Comparison of ENCODE assay signal across 18 cellular contexts in genomic region chr2:109302319-109302718, GRCh38.
DNase-seq lines count a peak whose midpoint lies in the region; ATAC-seq and TF ChIP-seq lines count a peak whose summit lies in the region.
"Had no signal": no experiment of that assay in that cellular context is flagged by ENCODE, and none has a peak within 500 bp of the region (broad histone marks: within the 10 kb centered on the region; RNA-seq: fewer than 3 reads in every experiment).

No MANE protein-coding gene starts in this region.

- H3K4me1 ChIP-seq in right cardiac atrium (ENCODE audit: control insufficient read depth, insufficient read depth, low read length) (no peaks in the 10 kb centered on the region), upper lobe of right lung (peaks cover 15% of the 10 kb centered on the region)

- H3K9me3 ChIP-seq in right cardiac atrium (ENCODE audit: control insufficient read depth, low read length) (no peaks in the 10 kb centered on the region), upper lobe of right lung (no peaks in the 10 kb centered on the region)

- 95% methylated on average over 6 of the region's 6 CpGs for WGBS in right cardiac atrium

- H3K27ac ChIP-seq in right cardiac atrium (ENCODE audit: low read length) (no peak overlapping the region), upper lobe of right lung (no peak overlapping the region)
- H3K27ac ChIP-seq: 22Rv1 had no signal

- H3K27me3 ChIP-seq in right cardiac atrium (ENCODE audit: control insufficient read depth, insufficient read depth): no peaks in the 10 kb centered on the region
- H3K27me3 ChIP-seq in upper lobe of right lung: no peaks in the 10 kb centered on the region
- H3K27me3 ChIP-seq in H7 (ENCODE audit: control insufficient read depth, insufficient read depth, low read length): no peaks in the 10 kb centered on the region

- intact Hi-C loops in left ventricle myocardium superior (cut with micrococcal nuclease): no loop called here
- intact Hi-C loops in right cardiac atrium (cut with DNase I): no loop called here
- intact Hi-C loops in upper lobe of right lung (cut with DNase I): no loop called here

- H3K4me3 Mint-ChIP-seq in osteocyte (ENCODE audit: unreplicated experiment): no peak overlapping the region
- no peak overlapping the region for H3K4me3 Mint-ChIP-seq in stimulated activated naive B cell treated with anti-CD40 and anti-IgM and Interleukin-4, amounts not matched to agents 10 μg/mL and 1 μg/mL and 100 μg/mL, for 72 hours
- H3K4me3 Mint-ChIP-seq in glutamatergic neuron (ENCODE audit: unreplicated experiment): no peak overlapping the region
- H3K4me3 Mint-ChIP-seq: B cell; CD4-positive, alpha-beta memory T cell; GM23338 had no signal

- H3K36me3 Mint-ChIP-seq in osteocyte (ENCODE audit: unreplicated experiment): no peaks in the 10 kb centered on the region
- H3K36me3 Mint-ChIP-seq in stimulated activated naive B cell treated with anti-CD40 and anti-IgM and Interleukin-4, amounts not matched to agents 10 μg/mL and 1 μg/mL and 100 μg/mL, for 72 hours: no peaks in the 10 kb centered on the region
- no peaks in the 10 kb centered on the region for H3K36me3 Mint-ChIP-seq in glutamatergic neuron (ENCODE audit: unreplicated experiment)
- H3K36me3 Mint-ChIP-seq: CD4-positive, alpha-beta memory T cell had no signal

- DNase-seq in left ventricle myocardium superior (no peak), right cardiac atrium (no peak), osteocyte (ENCODE audit: extremely low spot score, unreplicated experiment) (no peak), upper lobe of right lung (peak; percentile 48), glutamatergic neuron (no peak), H7 (no peak)
- no peak for DNase-seq in stimulated activated naive B cell treated with anti-CD40 and anti-IgM and Interleukin-4, amounts not matched to agents 10 μg/mL and 1 μg/mL and 100 μg/mL, for 72 hours
- DNase-seq: C1 segment of cervical spinal cord; Calu3; CD4-positive, alpha-beta memory T cell; COR-L47; DMS53; DMS79 treated with DMSO at 0.1 percent for 48 hours; GF-D8; HCEC 1CT had no signal

- TF ChIP-seq CTCF in osteocyte (IDR thresholded peaks at IDR 0.05): no peak
- TF ChIP-seq CTCF in upper lobe of right lung (IDR thresholded peaks at IDR 0.05): no peak
- TF ChIP-seq CTCF in glutamatergic neuron (IDR thresholded peaks at IDR 0.05; ENCODE audit: partially characterized antibody, unreplicated experiment): no peak

- ATAC-seq in left ventricle myocardium superior: peak; percentile 34
- ATAC-seq in right cardiac atrium: no peak
- no peak for ATAC-seq in upper lobe of right lung
- no peak for ATAC-seq in stimulated activated naive B cell treated with anti-CD40 and anti-IgM and Interleukin-4, amounts not matched to agents 10 μg/mL and 1 μg/mL and 100 μg/mL, for 72 hours (replicated peaks)
- ATAC-seq: GM23338 had no signal

- H3K27ac Mint-ChIP-seq in osteocyte (ENCODE audit: unreplicated experiment) (peak overlapping the region; percentile 49), glutamatergic neuron (ENCODE audit: unreplicated experiment) (no peak overlapping the region)
- H3K27ac Mint-ChIP-seq in stimulated activated naive B cell treated with anti-CD40 and anti-IgM and Interleukin-4, amounts not matched to agents 10 μg/mL and 1 μg/mL and 100 μg/mL, for 72 hours: no peak overlapping the region
- H3K27ac Mint-ChIP-seq: B cell; CD4-positive, alpha-beta memory T cell; GM23338 had no signal

- H3K9me3 Mint-ChIP-seq in osteocyte (ENCODE audit: unreplicated experiment): no peaks in the 10 kb centered on the region
- H3K9me3 Mint-ChIP-seq in stimulated activated naive B cell treated with anti-CD40 and anti-IgM and Interleukin-4, amounts not matched to agents 10 μg/mL and 1 μg/mL and 100 μg/mL, for 72 hours: no peaks in the 10 kb centered on the region
- H3K9me3 Mint-ChIP-seq in glutamatergic neuron (ENCODE audit: unreplicated experiment): peaks cover 7% of the 10 kb centered on the region
- H3K9me3 Mint-ChIP-seq: CD4-positive, alpha-beta memory T cell; GM23338 had no signal

- H3K4me3 ChIP-seq in right cardiac atrium (ENCODE audit: low read length) (no peak overlapping the region), upper lobe of right lung (no peak overlapping the region), H7 (ENCODE audit: insufficient read depth, low read depth, low read length) (no peak overlapping the region)
- H3K4me3 ChIP-seq: GM23338 had no signal

- peaks cover 58% of the 10 kb centered on the region for H3K4me1 Mint-ChIP-seq in osteocyte (ENCODE audit: unreplicated experiment)
- peaks cover 0 to 5% of the 10 kb centered on the region in 2 donors for H3K4me1 Mint-ChIP-seq in stimulated activated naive B cell treated with anti-CD40 and anti-IgM and Interleukin-4, amounts not matched to agents 10 μg/mL and 1 μg/mL and 100 μg/mL, for 72 hours
- H3K4me1 Mint-ChIP-seq in glutamatergic neuron (ENCODE audit: low read depth, unreplicated experiment): peaks cover 29% of the 10 kb centered on the region
- H3K4me1 Mint-ChIP-seq: B cell; CD4-positive, alpha-beta memory T cell had no signal

- H3K36me3 ChIP-seq in upper lobe of right lung (no peaks in the 10 kb centered on the region), H7 (replicated peaks; ENCODE audit: control insufficient read depth, insufficient read depth, low read length) (no peaks in the 10 kb centered on the region)

- H3K27me3 Mint-ChIP-seq in osteocyte (ENCODE audit: unreplicated experiment): no peaks in the 10 kb centered on the region
- no peaks in the 10 kb centered on the region for H3K27me3 Mint-ChIP-seq in stimulated activated naive B cell treated with anti-CD40 and anti-IgM and Interleukin-4, amounts not matched to agents 10 μg/mL and 1 μg/mL and 100 μg/mL, for 72 hours
- peaks cover 1% of the 10 kb centered on the region for H3K27me3 Mint-ChIP-seq in glutamatergic neuron (ENCODE audit: unreplicated experiment)
- H3K27me3 Mint-ChIP-seq: B cell had no signal
